Comparison of ENCODE assay signal across 22 cellular contexts in genomic region chr12:117034249-117034648, GRCh38.
DNase-seq lines count a peak whose midpoint lies in the region; ATAC-seq, FAIRE-seq and TF ChIP-seq lines count a peak whose summit lies in the region.
"Had no signal": no experiment of that assay in that cellular context is flagged by ENCODE, and none has a peak within 500 bp of the region (broad histone marks: within the 10 kb centered on the region; RNA-seq: fewer than 3 reads in every experiment).

No MANE protein-coding gene starts in this region.

- no peak for ATAC-seq in Right ventricle myocardium superior (ENCODE audit: poor library complexity)
- no peak for ATAC-seq in Right ventricle myocardium inferior
- ATAC-seq in K562: no peak
- no peak for ATAC-seq in GM21360 (IDR thresholded peaks at IDR 0.05; ENCODE audit: unreplicated experiment)
- ATAC-seq in HG02970 (IDR thresholded peaks at IDR 0.05; ENCODE audit: low FRiP score, unreplicated experiment): no peak

- H3K9me3 ChIP-seq in K562 (replicated peaks; ENCODE audit: control insufficient read depth, insufficient read depth, low read depth, low read length): no peaks in the 10 kb centered on the region
- no peaks in the 10 kb centered on the region for H3K9me3 ChIP-seq in iPS-15b (ENCODE audit: control insufficient read depth, insufficient read depth, low read length)
- H3K9me3 ChIP-seq: right lobe of liver, uterus had no signal

- no peaks in the 10 kb centered on the region for H3K79me2 ChIP-seq in K562 (ENCODE audit: control insufficient read depth, insufficient read depth, low read length)

- intact Hi-C loops in Right ventricle myocardium superior (cut with DNase I): loop anchor here (5.0 kb wide), 1 partner anchor 63 kb away; the partner anchor contains the start of gene TESC
- intact Hi-C loops in Right ventricle myocardium inferior (cut with DNase I): no loop called here
- intact Hi-C loops in K562 (cut with micrococcal nuclease): no loop called here

- TF ChIP-seq EP300 in K562 (IDR thresholded peaks at IDR 0.05; ENCODE audit: low read length): no peak

- H3K27me3 ChIP-seq in K562 (ENCODE audit: control insufficient read depth in 2 of 2, insufficient read depth in 2 of 2, low read length in 2 of 2) (no peaks in the 10 kb centered on the region), iPS-15b (ENCODE audit: control insufficient read depth, insufficient read depth, low read length) (no peaks in the 10 kb centered on the region)
- H3K27me3 ChIP-seq: right lobe of liver, uterus had no signal

- H3K9ac ChIP-seq in K562 (ENCODE audit: insufficient read depth in 1 of 2, low read depth in 2 of 2, low read length in 2 of 2) (peak overlapping the region in 1 of 2 experiments; percentile 31; a peak in 1 of 4 replicates), iPS-15b (ENCODE audit: low read depth, low read length) (peak overlapping the region; percentile 47)

- H3K36me3 ChIP-seq in K562 (ENCODE audit: control insufficient read depth, insufficient read depth, low read length) (no peaks in the 10 kb centered on the region), iPS-15b (ENCODE audit: control insufficient read depth, insufficient read depth, low read length) (no peaks in the 10 kb centered on the region)
- H3K36me3 ChIP-seq: uterus had no signal

- H3K4me3 ChIP-seq in K562 (no peak overlapping the region), iPS-15b (ENCODE audit: low read depth, low read length) (no peak overlapping the region)
- H3K4me3 ChIP-seq: right lobe of liver, uterus had no signal

- H3K4me1 ChIP-seq in K562 (replicated peaks in 1 of 2; ENCODE audit: control insufficient read depth in 2 of 2, insufficient read depth in 2 of 2, low read length in 2 of 2): peaks cover 8 to 41% of the 10 kb centered on the region in 2 experiments; a peak in 4 of 5 replicates
- H3K4me1 ChIP-seq in iPS-15b (ENCODE audit: control insufficient read depth, insufficient read depth, low read length): no peaks in the 10 kb centered on the region
- H3K4me1 ChIP-seq: foreskin keratinocyte, right lobe of liver had no signal

- H4K20me1 ChIP-seq in K562 (replicated peaks; ENCODE audit: control insufficient read depth, insufficient read depth, low read length): no peaks in the 10 kb centered on the region

- TF ChIP-seq CTCF in K562 (IDR thresholded peaks at IDR 0.05 in 2 of 3, conservative IDR thresholded peaks at IDR 0.05 in 1 of 3; ENCODE audit: insufficient read depth in 2 of 3, low read depth in 1 of 3, low read length in 3 of 3): no peak

- no TSS peak for BruUV-seq in K562 (replicated peaks; lab: Mats Ljungman, UMichigan)

- TF ChIP-seq POLR2A in K562 (conservative IDR thresholded peaks at IDR 0.05): no peak

- no peak for FAIRE-seq in K562 (lab: Jason Lieb, UNC)
- FAIRE-seq: D721Med had no signal

- CTCF ChIA-PET in K562 (lab: Yijun Ruan, JAX; ENCODE audit: low intra/inter-chr PET ratio): no interaction called here

- in situ Hi-C loops in K562 (cut with MboI): no loop called here

- POLR2A ChIA-PET in K562 (lab: Yijun Ruan, JAX): interaction anchor here (0.7 to 2.5 kb wide), 3 partner anchors 7 to 54 kb away, joined by 3 to 9 read pairs (median 8); no protein-coding TSS in a partner anchor

- H3K27ac ChIP-seq in K562 (ENCODE audit: extremely low read depth, low read depth, low read length) (no peak overlapping the region), temporal lobe (ENCODE audit: low read depth, low read length) (peak overlapping the region; percentile 40)
- H3K27ac ChIP-seq: foreskin keratinocyte, right lobe of liver, uterus had no signal

- peak; percentile 22 for DNase-seq in Right ventricle myocardium superior
- DNase-seq in Right ventricle myocardium inferior (ENCODE audit: missing footprints): no peak
- no peak for DNase-seq in K562 (ENCODE audit: extremely low read depth in 1 of 4, low spot score in 3 of 4)
- DNase-seq in H4 (ENCODE audit: low spot score): no peak
- DNase-seq: activated CD4-positive, CD25-positive, alpha-beta regulatory T cell treated with anti-CD3 and anti-CD28 coated beads, Interleukin-2, amount 50 U/mL, for 72 hours; activated naive CD4-positive, alpha-beta T cell; activated T-cell treated with anti-CD3 and anti-CD28 coated beads, Interleukin-2, amount 50 U/mL, for 24 hours; cerebellar nuclear complex; effector CD4-positive, alpha-beta T cell; foreskin keratinocyte; GOT3; NCI-H1436; NCI-H2171; NCI-H524 treated with DMSO at 0.1 percent for 48 hours; right lobe of liver; RPMI8226; uterus had no signal

- no peak for TF ChIP-seq RAD21 in K562 (CRISPR knock-in tag; conservative IDR thresholded peaks at IDR 0.05 in 1 of 2, IDR thresholded peaks at IDR 0.05 in 1 of 2)

- 57% methylated on average over 10 of the region's 10 CpGs for WGBS in K562 (ENCODE audit: insufficient coverage, low coverage, missing lambda C conversion rate)

- no peak overlapping the region for H2AFZ ChIP-seq in K562 (ENCODE audit: low read depth, low read length)

- H3K9me1 ChIP-seq in K562 (ENCODE audit: control insufficient read depth, insufficient read depth, low read length): peaks cover 3% of the 10 kb centered on the region

- H3K4me2 ChIP-seq in K562 (ENCODE audit: insufficient read depth, low read length): 0 out of 2 replicates have a peak overlapping the region, but pooled peaks have one; percentile 1

TF ChIP-seq in K562, 482 proteins besides CTCF, POLR2A, EP300 and RAD21:
- TF ChIP-seq HMBOX1 (IDR thresholded peaks at IDR 0.05) (peak; percentile 53; the same call in 1 of the 2 replicates), MLLT1 (IDR thresholded peaks at IDR 0.05) (no peak), EGR1 (conservative IDR thresholded peaks at IDR 0.05) (peak; percentile 48)
